8 cellular contexts compared by ENCODE assay signal in the genomic region with DNA sequence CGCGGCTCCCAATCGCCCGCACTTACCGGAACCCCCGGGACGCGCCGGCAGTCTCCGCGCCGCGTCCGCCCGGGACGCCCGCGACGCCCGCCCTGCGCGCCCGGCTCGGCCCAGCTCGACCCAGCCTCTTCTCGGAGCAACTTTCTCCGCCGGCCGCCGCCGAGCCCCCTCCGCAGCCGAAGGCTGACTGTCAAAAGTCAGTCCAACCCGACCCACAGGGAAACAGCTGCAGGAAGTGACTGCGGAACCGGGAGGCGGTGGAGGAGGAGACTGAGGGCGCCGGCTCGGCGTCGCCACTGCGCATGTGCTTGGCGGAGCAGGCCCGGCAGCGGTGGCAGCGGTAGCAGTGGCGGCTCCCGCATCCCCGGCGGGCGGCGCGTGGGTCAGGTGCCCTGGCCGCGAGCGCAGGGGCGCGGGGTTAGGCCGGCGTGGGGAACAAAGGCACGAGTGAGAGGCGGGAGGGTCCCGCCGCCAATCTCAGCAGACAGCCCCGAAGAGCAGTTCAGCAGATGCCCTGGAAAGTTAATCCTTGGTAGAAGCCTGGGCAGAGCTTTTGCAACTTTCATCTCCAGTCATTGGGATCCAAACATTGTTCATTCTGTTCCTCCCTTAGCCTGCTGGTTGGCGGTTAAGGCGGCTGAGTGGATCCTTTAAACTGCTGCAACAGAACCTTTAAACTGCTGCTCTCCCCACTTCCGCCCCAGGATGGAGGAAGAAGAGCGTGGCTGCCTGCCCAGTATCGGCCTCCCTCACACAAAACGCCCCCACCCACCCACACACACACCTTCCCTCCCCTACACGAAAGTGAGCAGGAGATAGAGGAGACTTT. TPM values are rescaled to one million over a fixed set of nuclear protein-coding genes. Genes with fewer than 3 reads are reported as not detected.
DNase-seq lines count a peak whose midpoint lies in the region; TF ChIP-seq lines count a peak whose summit lies in the region.

A gene with protein sequence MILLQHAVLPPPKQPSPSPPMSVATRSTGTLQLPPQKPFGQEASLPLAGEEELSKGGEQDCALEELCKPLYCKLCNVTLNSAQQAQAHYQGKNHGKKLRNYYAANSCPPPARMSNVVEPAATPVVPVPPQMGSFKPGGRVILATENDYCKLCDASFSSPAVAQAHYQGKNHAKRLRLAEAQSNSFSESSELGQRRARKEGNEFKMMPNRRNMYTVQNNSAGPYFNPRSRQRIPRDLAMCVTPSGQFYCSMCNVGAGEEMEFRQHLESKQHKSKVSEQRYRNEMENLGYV (minus strand): TSS at position 241 of the 829 bp plus-strand sequence. CDS start 4,057 bp downstream, outside the sequence.

- H3K9me3 Mint-ChIP-seq in activated T-helper 2 cell treated with anti-CD3 and anti-CD28 coated beads, Interferon-gamma antibody, Interleukin-2, Interleukin-4, amounts not matched to agents 10 μg/mL and 5 μg/mL and 100 μg/mL, durations not matched to agents 14 hours and 24 hours and 36 hours: no peaks in the 10 kb centered on the region

- peaks cover 49% of the 10 kb centered on the region for H3K4me1 ChIP-seq in DOHH2 (ENCODE audit: control insufficient read depth, low read length)
- H3K4me1 ChIP-seq in GM23248 (ENCODE audit: insufficient read depth): peaks cover 14% of the 10 kb centered on the region
- H3K4me1 ChIP-seq in stomach: peaks cover 9 to 38% (median 21%) of the 10 kb centered on the region in 4 donors

- H3K9me3 ChIP-seq in DOHH2 (ENCODE audit: control insufficient read depth, insufficient read depth, low read length) (no peaks in the 10 kb centered on the region), GM23248 (ENCODE audit: low read depth) (no peaks in the 10 kb centered on the region), neural cell (ENCODE audit: low read length) (no peaks in the 10 kb centered on the region), stomach (no peaks in the 10 kb centered on the region)

- H3K9ac ChIP-seq in GM23248 (peak within 1 kb of the TSS; percentile 86), neural cell (ENCODE audit: low read length) (peak within 1 kb of the TSS; percentile 65)

- no peak for TF ChIP-seq POLR2A in stomach (IDR thresholded peaks at IDR 0.05)

- in situ Hi-C loops in GM23248 (cut with MboI): no loop called here

- H3K4me3 ChIP-seq in DOHH2 (ENCODE audit: low read length) (peak within 1 kb of the TSS; percentile 99), GM23248 (peak within 1 kb of the TSS; percentile 85), fibroblast of the aortic adventitia (ENCODE audit: low read depth, low read length) (peak within 1 kb of the TSS; percentile 93), neural cell (ENCODE audit: low read length) (peak within 1 kb of the TSS; percentile 73), stomach (peak within 1 kb of the TSS; percentile 57 to 93 (median 84))

- H3K27ac Mint-ChIP-seq in activated T-helper 2 cell treated with anti-CD3 and anti-CD28 coated beads, Interferon-gamma antibody, Interleukin-2, Interleukin-4, amounts not matched to agents 10 μg/mL and 5 μg/mL and 100 μg/mL, durations not matched to agents 14 hours and 24 hours and 36 hours: peak within 1 kb of the TSS; percentile 94

- H3K4me2 ChIP-seq in DOHH2 (ENCODE audit: low read length) (peak within 1 kb of the TSS; percentile 96), GM23248 (ENCODE audit: unreplicated experiment) (peak within 1 kb of the TSS; percentile 99), neural cell (ENCODE audit: low read length) (peak within 1 kb of the TSS; percentile 85)

- TF ChIP-seq CTCF in DOHH2 (IDR thresholded peaks at IDR 0.05; ENCODE audit: low read depth, low read length, poor library complexity, severe bottlenecking) (no peak), fibroblast of the aortic adventitia (IDR thresholded peaks at IDR 0.05; ENCODE audit: insufficient read depth, low read length) (no peak), neural cell (IDR thresholded peaks at IDR 0.05; ENCODE audit: poor library complexity, severe bottlenecking) (no peak), stomach (IDR thresholded peaks at IDR 0.05) (no peak)

- H3K79me2 ChIP-seq in DOHH2 (ENCODE audit: control insufficient read depth, low read length) (peaks cover 46% of the 10 kb centered on the region), GM23248 (ENCODE audit: insufficient read depth) (peaks cover 46% of the 10 kb centered on the region), neural cell (replicated peaks; ENCODE audit: insufficient read depth, low read length) (peaks cover 24% of the 10 kb centered on the region)

- peak within 1 kb of the TSS; percentile 86 for H3K27ac ChIP-seq in DOHH2 (ENCODE audit: low read depth, low read length)
- H3K27ac ChIP-seq in GM23248: peak within 1 kb of the TSS; percentile 84
- peak within 1 kb of the TSS; percentile 28 for H3K27ac ChIP-seq in neural cell (ENCODE audit: low read length)
- H3K27ac ChIP-seq in stomach: peak within 1 kb of the TSS; percentile 83 to 98 (median 91)

- peaks cover 31% of the 10 kb centered on the region for H3K4me1 Mint-ChIP-seq in activated T-helper 2 cell treated with anti-CD3 and anti-CD28 coated beads, Interferon-gamma antibody, Interleukin-2, Interleukin-4, amounts not matched to agents 10 μg/mL and 5 μg/mL and 100 μg/mL, durations not matched to agents 14 hours and 24 hours and 36 hours (ENCODE audit: low read depth)

- TF ChIP-seq RAD21 in neural cell (conservative IDR thresholded peaks at IDR 0.05): peak; percentile 37

- peaks cover 16% of the 10 kb centered on the region for H3F3A ChIP-seq in DOHH2 (ENCODE audit: control insufficient read depth, insufficient read depth)
- H3F3A ChIP-seq in GM23248 (ENCODE audit: insufficient read depth): 0 out of 2 replicates have a peak, but pooled peaks cover 4% of the 10 kb centered on the region
- no peaks in the 10 kb centered on the region for H3F3A ChIP-seq in neural cell (ENCODE audit: insufficient read depth, low read length, poor library complexity, severe bottlenecking)

- H3K36me3 Mint-ChIP-seq in activated T-helper 2 cell treated with anti-CD3 and anti-CD28 coated beads, Interferon-gamma antibody, Interleukin-2, Interleukin-4, amounts not matched to agents 10 μg/mL and 5 μg/mL and 100 μg/mL, durations not matched to agents 14 hours and 24 hours and 36 hours (ENCODE audit: low read depth): peaks cover 10% of the 10 kb centered on the region

- peak; percentile 51 for TF ChIP-seq EP300 in neural cell (conservative IDR thresholded peaks at IDR 0.05; ENCODE audit: poor library complexity, severe bottlenecking)
- no peak for TF ChIP-seq EP300 in stomach (IDR thresholded peaks at IDR 0.05)

- no peaks in the 10 kb centered on the region for H3K9me2 ChIP-seq in DOHH2 (replicated peaks; ENCODE audit: control insufficient read depth, low read length)
- no peaks in the 10 kb centered on the region for H3K9me2 ChIP-seq in GM23248 (ENCODE audit: insufficient read depth)
- H3K9me2 ChIP-seq in neural cell (ENCODE audit: insufficient read depth, low read length): no peaks in the 10 kb centered on the region

- H3K27me3 ChIP-seq in DOHH2 (ENCODE audit: control insufficient read depth, low read length): no peaks in the 10 kb centered on the region
- no peaks in the 10 kb centered on the region for H3K27me3 ChIP-seq in GM23248 (replicated peaks; ENCODE audit: insufficient read depth)
- H3K27me3 ChIP-seq in neural cell (ENCODE audit: insufficient read depth, low read depth, low read length): no peaks in the 10 kb centered on the region
- no peaks in the 10 kb centered on the region for H3K27me3 ChIP-seq in stomach

- intact Hi-C loops in activated T-helper 2 cell treated with anti-CD3 and anti-CD28 coated beads, Interferon-gamma antibody, Interleukin-2, Interleukin-4, amounts not matched to agents 10 μg/mL and 5 μg/mL and 100 μg/mL, durations not matched to agents 14 hours and 24 hours and 36 hours (cut with micrococcal nuclease): loop anchor here (1.0 to 5.0 kb wide), 6 partner anchors 34 to 531 kb away; a partner anchor contains a TSS
- intact Hi-C loops in stomach (cut with DNase I; ENCODE audit: low total_unique reads): no loop called here

- H4K20me1 ChIP-seq in DOHH2 (ENCODE audit: control insufficient read depth, insufficient read depth, low read depth, low read length) (no peaks in the 10 kb centered on the region), GM23248 (ENCODE audit: insufficient read depth) (no peaks in the 10 kb centered on the region), neural cell (ENCODE audit: insufficient read depth) (no peaks in the 10 kb centered on the region)

- H2AFZ ChIP-seq in GM23248: peak within 1 kb of the TSS; percentile 90
- H2AFZ ChIP-seq in neural cell (ENCODE audit: low read depth, low read length): peak within 1 kb of the TSS; percentile 81

- H3K27me3 Mint-ChIP-seq in activated T-helper 2 cell treated with anti-CD3 and anti-CD28 coated beads, Interferon-gamma antibody, Interleukin-2, Interleukin-4, amounts not matched to agents 10 μg/mL and 5 μg/mL and 100 μg/mL, durations not matched to agents 14 hours and 24 hours and 36 hours (ENCODE audit: low read depth): no peaks in the 10 kb centered on the region

- H3K4me3 Mint-ChIP-seq in activated T-helper 2 cell treated with anti-CD3 and anti-CD28 coated beads, Interferon-gamma antibody, Interleukin-2, Interleukin-4, amounts not matched to agents 10 μg/mL and 5 μg/mL and 100 μg/mL, durations not matched to agents 14 hours and 24 hours and 36 hours (ENCODE audit: low read depth): peak within 1 kb of the TSS; percentile 98

- DNase-seq in GM23248 (peak; percentile 92), Kasumi-1 (lab: John Stamatoyannopoulos, UW) (peak; percentile 78 to 89), RPMI8226 (peak; percentile 90), fibroblast of the aortic adventitia (ENCODE audit: low read depth) (peak; percentile 80), stomach (peak; percentile 87)
- peak; percentile 83 for DNase-seq in activated T-helper 2 cell treated with anti-CD3 and anti-CD28 coated beads, Interferon-gamma antibody, Interleukin-2, Interleukin-4, amounts not matched to agents 10 μg/mL and 5 μg/mL and 100 μg/mL, durations not matched to agents 14 hours and 24 hours and 36 hours (ENCODE audit: low spot score)

- 1 to 3% methylated on average over 44 to 64 of the region's 73 CpGs for WGBS in GM23248 (ENCODE audit: low coverage in 1 of 2, low lambda C conversion rate in 2 of 2, missing lambda C conversion rate in 2 of 2), 2 experiments
- 0 to 1% (median 1%) methylated on average over 65 to 73 of the region's 73 CpGs for WGBS in stomach, 5 donors

- H3K36me3 ChIP-seq in DOHH2 (ENCODE audit: control insufficient read depth, low read length): peaks cover 17% of the 10 kb centered on the region
- H3K36me3 ChIP-seq in GM23248 (ENCODE audit: low read depth): peaks cover 5% of the 10 kb centered on the region; the same call in 1 of the 2 replicates
- H3K36me3 ChIP-seq in neural cell (ENCODE audit: insufficient read depth, low read length): peaks cover 3% of the 10 kb centered on the region
- peaks cover 0 to 8% (median 8%) of the 10 kb centered on the region in 4 donors for H3K36me3 ChIP-seq in stomach

RNA-seq across cellular contexts. Expression of the gene that starts here (rescaled TPM):
- 23.6 and 24.8 TPM in 2 replicates for total RNA-seq in GM23248 (2014; rRNA removed; shearing (Covaris generic))
- 37.8 and 40.1 TPM in 2 replicates for polyA plus RNA-seq in GM23248 (2016; fragmentation: Nextera tagmentation; extraction: Ambion mirVana)
- 8.9 and 10.6 TPM in 2 replicates for total RNA-seq in activated T-helper 2 cell treated with anti-CD3 and anti-CD28 coated beads, Interferon-gamma antibody, Interleukin-2, Interleukin-4, amounts not matched to agents 10 μg/mL and 5 μg/mL and 100 μg/mL, durations not matched to agents 14 hours and 24 hours and 36 hours
- total RNA-seq in fibroblast of the aortic adventitia (ENCODE audit: low replicate concordance): 31.6 and 57.8 TPM in 2 replicates
- 3.1 and 3.9 TPM in 2 replicates for polyA plus RNA-seq in neural cell
- 9.0 and 12.2 TPM in 2 replicates for polyA minus RNA-seq in neural cell
- total RNA-seq in stomach: 10 to 100 TPM in 3 of 5 donors, 1 to 10 TPM in 2; 2.9 to 19.8 (median 10.6) TPM
- 1 to 10 TPM; 1.4 to 3.4 (median 2.3) TPM for polyA plus RNA-seq in stomach

Comparison
In these comparisons a context has a peak if more than half of its experiments do, and no peak if none do; other contexts are left out.
1. Peak in every context shown above with its lines: DNase-seq, H3K4me3 ChIP-seq and H3K27ac ChIP-seq.
2. H3K27ac ChIP-seq: peak in every context shown above with its lines; median percentile 91 in stomach; 86 in DOHH2; 84 in GM23248; 28 in neural cell.